ENCODE assay signal across 30 cellular contexts in the genomic region with DNA sequence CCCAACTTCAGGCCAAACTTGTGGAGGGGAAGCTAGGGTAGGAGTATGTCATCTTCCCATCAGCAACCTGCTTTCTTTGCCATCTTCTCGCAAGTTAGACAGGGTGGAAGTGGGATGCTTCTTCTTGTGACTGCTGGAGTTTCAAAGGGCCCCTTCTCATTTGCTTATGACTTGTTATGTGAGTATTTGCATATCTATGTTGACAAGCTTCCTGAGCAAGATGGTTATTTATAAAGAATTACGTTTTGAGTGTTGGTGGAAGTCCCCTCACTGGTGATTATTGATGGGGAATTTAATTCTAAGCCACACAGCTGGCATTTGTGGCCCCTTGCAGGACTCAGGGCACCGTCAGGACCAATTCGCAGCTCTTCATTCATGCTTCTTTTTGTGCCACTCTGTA.
"Had no signal": no experiment of that assay in that cellular context is flagged by ENCODE, and none has a peak within 500 bp of the region (broad histone marks: within the 10 kb centered on the region; RNA-seq: fewer than 3 reads in every experiment).

No MANE protein-coding gene starts in this region.

- H3K9me3 Mint-ChIP-seq: stimulated activated memory B cell treated with anti-CD40 and anti-IgM and Interleukin-4, amounts not matched to agents 10 μg/mL and 1 μg/mL and 100 μg/mL, for 72 hours had no signal

- H3K27me3 Mint-ChIP-seq: activated naive CD8-positive, alpha-beta T cell treated with anti-CD3 and anti-CD28 coated beads for 36 hours; stimulated activated memory B cell treated with anti-CD40 and anti-IgM and Interleukin-4, amounts not matched to agents 10 μg/mL and 1 μg/mL and 100 μg/mL, for 72 hours; stimulated activated naive CD8-positive, alpha-beta T cell treated with anti-CD3 and anti-CD28 coated beads, Interleukin-15, amount 100 ng/mL, for 72 hours had no signal

- H3K9ac ChIP-seq: neural progenitor cell, parathyroid adenoma had no signal

- H3K4me3 Mint-ChIP-seq: activated naive CD8-positive, alpha-beta T cell treated with anti-CD3 and anti-CD28 coated beads for 36 hours; natural killer cell; neural progenitor cell; stimulated activated memory B cell treated with anti-CD40 and anti-IgM and Interleukin-4, amounts not matched to agents 10 μg/mL and 1 μg/mL and 100 μg/mL, for 72 hours; stimulated activated naive CD8-positive, alpha-beta T cell treated with anti-CD3 and anti-CD28 coated beads, Interleukin-15, amount 100 ng/mL, for 72 hours; WTC11 had no signal

- ATAC-seq: body of pancreas; natural killer cell; stimulated activated memory B cell treated with anti-CD40 and anti-IgM and Interleukin-4, amounts not matched to agents 10 μg/mL and 1 μg/mL and 100 μg/mL, for 72 hours; stimulated activated naive CD8-positive, alpha-beta T cell treated with anti-CD3 and anti-CD28 coated beads, Interleukin-15, amount 100 ng/mL, for 72 hours; WTC11 had no signal

- H3K36me3 ChIP-seq: adrenal gland, cardiac muscle cell, colonic mucosa, left ventricle myocardium inferior, neural progenitor cell, right atrium auricular region, thyroid gland, upper lobe of left lung, vagina had no signal

- H3K27ac ChIP-seq: adrenal gland, body of pancreas, cardiac muscle cell, colonic mucosa, left ventricle myocardium inferior, neural progenitor cell, parathyroid adenoma, right atrium auricular region, thyroid gland, upper lobe of left lung, vagina had no signal

- H3K4me1 ChIP-seq: adrenal gland, body of pancreas, colonic mucosa, left ventricle myocardium inferior, parathyroid adenoma, right atrium auricular region, thyroid gland, upper lobe of left lung, vagina had no signal

- DNase-seq: activated effector memory CD4-positive, alpha-beta T cell treated with Interleukin-2 at 50 U/mL for 16 hours; activated naive CD4-positive, alpha-beta T cell treated with Interleukin-2 at 50 U/mL for 16 hours; activated naive CD8-positive, alpha-beta T cell treated with anti-CD3 and anti-CD28 coated beads for 36 hours; activated T-cell treated with anti-CD3 and anti-CD28 coated beads for 4 hours; adrenal gland; aorta; body of pancreas; cerebellar nuclear complex; colonic mucosa; effector CD8-positive, alpha-beta T cell; left ventricle myocardium inferior; mesendoderm; natural killer cell; occipital lobe; stimulated activated CD4-positive, alpha-beta T cell treated with anti-CD3 and anti-CD28 coated beads, Interleukin-1b, Interleukin-23, amount 100 ng/mL, for 48 hours; stimulated activated CD4-positive, alpha-beta T cell treated with anti-CD3 and anti-CD28 coated beads, Interleukin-4, amount 100 ng/mL, for 4 hours; stimulated activated CD8-positive, alpha-beta memory T cell treated with anti-CD3 and anti-CD28 coated beads, Interleukin-4, amount 100 ng/mL, for 48 hours; stimulated activated naive CD8-positive, alpha-beta T cell treated with anti-CD3 and anti-CD28 coated beads, Interleukin-15, amount 100 ng/mL, for 72 hours; substantia nigra; thyroid gland; upper lobe of left lung had no signal

- H3K79me2 ChIP-seq: parathyroid adenoma had no signal

- H3K27me3 ChIP-seq: adrenal gland, body of pancreas, cardiac muscle cell, colonic mucosa, neural progenitor cell, right atrium auricular region, thyroid gland, upper lobe of left lung, vagina had no signal

- H2AFZ ChIP-seq: neural progenitor cell, parathyroid adenoma had no signal

- H3K4me1 Mint-ChIP-seq: activated naive CD8-positive, alpha-beta T cell treated with anti-CD3 and anti-CD28 coated beads for 36 hours; natural killer cell; stimulated activated memory B cell treated with anti-CD40 and anti-IgM and Interleukin-4, amounts not matched to agents 10 μg/mL and 1 μg/mL and 100 μg/mL, for 72 hours; stimulated activated naive CD8-positive, alpha-beta T cell treated with anti-CD3 and anti-CD28 coated beads, Interleukin-15, amount 100 ng/mL, for 72 hours had no signal

- H3K36me3 Mint-ChIP-seq: activated naive CD8-positive, alpha-beta T cell treated with anti-CD3 and anti-CD28 coated beads for 36 hours; natural killer cell; neural progenitor cell; stimulated activated memory B cell treated with anti-CD40 and anti-IgM and Interleukin-4, amounts not matched to agents 10 μg/mL and 1 μg/mL and 100 μg/mL, for 72 hours had no signal

- H3K27ac Mint-ChIP-seq: activated naive CD8-positive, alpha-beta T cell treated with anti-CD3 and anti-CD28 coated beads for 36 hours; natural killer cell; neural progenitor cell; stimulated activated memory B cell treated with anti-CD40 and anti-IgM and Interleukin-4, amounts not matched to agents 10 μg/mL and 1 μg/mL and 100 μg/mL, for 72 hours; stimulated activated naive CD8-positive, alpha-beta T cell treated with anti-CD3 and anti-CD28 coated beads, Interleukin-15, amount 100 ng/mL, for 72 hours; WTC11 had no signal

- H3K4me3 ChIP-seq: adrenal gland, body of pancreas, cardiac muscle cell, colonic mucosa, left ventricle myocardium inferior, lung, neural progenitor cell, right atrium auricular region, smooth muscle cell, thyroid gland, upper lobe of left lung, vagina had no signal

- H3K4me2 ChIP-seq: neural progenitor cell, smooth muscle cell had no signal

- H3K9me3 ChIP-seq: adrenal gland, body of pancreas, colonic mucosa, left ventricle myocardium inferior, right atrium auricular region, thyroid gland, upper lobe of left lung, vagina had no signal
